Comparison of ENCODE assay signal across 8 cellular contexts in the genomic region with DNA sequence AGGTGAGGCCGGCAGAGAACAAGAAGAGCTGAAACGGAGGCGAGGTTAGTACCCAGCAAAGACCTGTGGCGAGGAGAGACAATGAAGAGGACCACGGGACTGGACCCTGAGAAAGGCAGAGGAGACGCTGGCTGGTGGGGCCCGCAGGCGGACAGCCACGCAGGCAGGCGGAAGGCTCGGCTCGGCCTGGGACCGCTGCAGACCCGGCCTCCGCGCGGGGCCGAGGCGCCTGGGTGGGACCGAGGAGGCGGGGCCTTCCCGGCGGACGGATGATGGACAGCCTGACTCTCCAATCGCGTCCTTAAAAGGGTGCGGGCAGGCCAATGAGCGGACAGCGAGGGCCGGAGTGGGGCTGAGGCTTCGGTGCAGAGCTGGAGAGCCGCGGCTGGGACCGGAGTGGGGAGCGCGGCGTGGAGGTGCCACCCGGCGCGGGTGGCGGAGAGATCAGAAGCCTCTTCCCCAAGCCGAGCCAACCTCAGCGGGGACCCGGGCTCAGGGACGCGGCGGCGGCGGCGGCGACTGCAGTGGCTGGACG. TPM values are rescaled to one million over a fixed set of nuclear protein-coding genes. Genes with fewer than 3 reads are reported as not detected.
DNase-seq lines count a peak whose midpoint lies in the region; ATAC-seq and TF ChIP-seq lines count a peak whose summit lies in the region.

Gene MPZL1 (plus strand): TSS at position 366 of the 535 bp plus-strand sequence. CDS start 170 bp downstream, outside the sequence.

- peak; percentile 98 for DNase-seq in GM10248 (ENCODE audit: extremely low spot score)
- DNase-seq in HFFc6 = peak; percentile 92
- peak; percentile 97 for DNase-seq in NAMALWA (ENCODE audit: low spot score)
- peak; percentile 95 for DNase-seq in SKM-1 treated with dmso at 0.1 percent for 144 hours (lab: John Stamatoyannopoulos, UW; ENCODE audit: unreplicated experiment)
- DNase-seq in glutamatergic neuron = peak; percentile 95
- DNase-seq in osteocyte (ENCODE audit: extremely low spot score, unreplicated experiment) = peak; percentile 98
- peak; percentile 83 for DNase-seq in thoracic aorta (ENCODE audit: low spot score)

- H3K9me3 ChIP-seq in thoracic aorta = no peaks in the 10 kb centered on the region

- H3K9me3 Mint-ChIP-seq in HFFc6 (no peaks in the 10 kb centered on the region), glutamatergic neuron (ENCODE audit: unreplicated experiment) (peaks cover 5% of the 10 kb centered on the region), osteocyte (ENCODE audit: unreplicated experiment) (no peaks in the 10 kb centered on the region)
- no peaks in the 10 kb centered on the region for H3K9me3 Mint-ChIP-seq in activated naive CD8-positive, alpha-beta T cell (ENCODE audit: low read depth)

- H3K4me3 Mint-ChIP-seq in HFFc6 (peak within 1 kb of the TSS; percentile 86), glutamatergic neuron (ENCODE audit: unreplicated experiment) (peak within 1 kb of the TSS; percentile 93), osteocyte (ENCODE audit: unreplicated experiment) (peak within 1 kb of the TSS; percentile 93)
- H3K4me3 Mint-ChIP-seq in activated naive CD8-positive, alpha-beta T cell = peak within 1 kb of the TSS; percentile 95

- ATAC-seq in thoracic aorta (ENCODE audit: insufficient number of reproducible peaks, low FRiP score, low read depth) = peak; percentile 91

- H3K4me1 ChIP-seq in thoracic aorta (ENCODE audit: control insufficient read depth in 1 of 2, low read depth in 2 of 2) = peaks cover 22 to 41% of the 10 kb centered on the region in 2 donors

- no peaks in the 10 kb centered on the region for H3K27me3 ChIP-seq in thoracic aorta (replicated peaks; ENCODE audit: insufficient read depth)

- no peak for TF ChIP-seq CTCF in GM10248 (IDR thresholded peaks at IDR 0.05; ENCODE audit: control extremely low read depth, extremely low read depth, low read depth, missing control alignments)
- TF ChIP-seq CTCF in HFFc6 (IDR thresholded peaks at IDR 0.05) = no peak
- TF ChIP-seq CTCF in glutamatergic neuron (IDR thresholded peaks at IDR 0.05; ENCODE audit: partially characterized antibody, unreplicated experiment) = no peak
- TF ChIP-seq CTCF in osteocyte (IDR thresholded peaks at IDR 0.05) = no peak
- no peak for TF ChIP-seq CTCF in thoracic aorta (IDR thresholded peaks at IDR 0.05)

- H3K27ac ChIP-seq in thoracic aorta = peak within 1 kb of the TSS; percentile 90 to 91

- H3K27me3 Mint-ChIP-seq in HFFc6 (ENCODE audit: insufficient read depth) (peaks cover 1% of the 10 kb centered on the region), glutamatergic neuron (ENCODE audit: unreplicated experiment) (peaks cover 9% of the 10 kb centered on the region), osteocyte (ENCODE audit: unreplicated experiment) (no peaks in the 10 kb centered on the region)
- H3K27me3 Mint-ChIP-seq in activated naive CD8-positive, alpha-beta T cell = no peaks in the 10 kb centered on the region

- H3K4me3 ChIP-seq in thoracic aorta = peak within 1 kb of the TSS; percentile 94

- no peaks in the 10 kb centered on the region for H3K36me3 ChIP-seq in thoracic aorta

- peak within 1 kb of the TSS; percentile 81 for H3K27ac Mint-ChIP-seq in HFFc6
- H3K27ac Mint-ChIP-seq in activated naive CD8-positive, alpha-beta T cell = peak within 1 kb of the TSS; percentile 78
- H3K27ac Mint-ChIP-seq in glutamatergic neuron (ENCODE audit: unreplicated experiment) = peak within 1 kb of the TSS; percentile 94
- peak within 1 kb of the TSS; percentile 86 for H3K27ac Mint-ChIP-seq in osteocyte (ENCODE audit: unreplicated experiment)

- POLR2A ChIA-PET in GM10248 (lab: Yijun Ruan, JAX) = no interaction called here

- CTCF ChIA-PET in GM10248 (lab: Yijun Ruan, JAX) = interaction anchor here (1.1 kb wide), 2 partner anchors 17 to 31 kb away, joined by 3 read pairs; no protein-coding TSS in a partner anchor

- peaks cover 75% of the 10 kb centered on the region for H3K4me1 Mint-ChIP-seq in HFFc6 (ENCODE audit: low read depth)
- peaks cover 52% of the 10 kb centered on the region for H3K4me1 Mint-ChIP-seq in activated naive CD8-positive, alpha-beta T cell (ENCODE audit: low read depth)
- H3K4me1 Mint-ChIP-seq in glutamatergic neuron (ENCODE audit: low read depth, unreplicated experiment) = peaks cover 48% of the 10 kb centered on the region
- peaks cover 45% of the 10 kb centered on the region for H3K4me1 Mint-ChIP-seq in osteocyte (ENCODE audit: unreplicated experiment)

- peaks cover 20% of the 10 kb centered on the region for H3K36me3 Mint-ChIP-seq in HFFc6 (ENCODE audit: low read depth)
- no peaks in the 10 kb centered on the region for H3K36me3 Mint-ChIP-seq in activated naive CD8-positive, alpha-beta T cell
- H3K36me3 Mint-ChIP-seq in glutamatergic neuron (ENCODE audit: unreplicated experiment) = no peaks in the 10 kb centered on the region
- H3K36me3 Mint-ChIP-seq in osteocyte (ENCODE audit: unreplicated experiment) = peaks cover 4% of the 10 kb centered on the region

RNA-seq across cellular contexts. Expression of gene MPZL1, which starts in this region (rescaled TPM):
- total RNA-seq in HFFc6 (2021; fragmentation: NEBNext Ultra II Directional; extraction: Animal tissue kit (Norgen Biotek cat#: 25700)) = 100 to 1,000 TPM; 147 to 188 (median 183) TPM
- total RNA-seq in glutamatergic neuron (ENCODE audit: unreplicated experiment) (149 TPM), osteocyte (147 and 155 TPM in 2 replicates), thoracic aorta (100 to 1,000 TPM in 1 of 2 donors, 10 to 100 TPM in 1; 92.6 to 108 TPM)

Comparison
In these comparisons a context has a peak if more than half of its experiments do, and no peak if none do; other contexts are left out.
1. Peak in every context shown above with its lines: DNase-seq, ATAC-seq, H3K4me3 ChIP-seq and H3K27ac ChIP-seq.